Comparison of ENCODE assay signal across 21 cellular contexts in genomic region chr4:84378983-84379382, GRCh38.
"Had no signal": no experiment of that assay in that cellular context is flagged by ENCODE, and none has a peak within 500 bp of the region (broad histone marks: within the 10 kb centered on the region; RNA-seq: fewer than 3 reads in every experiment).

No MANE protein-coding gene starts in this region.

- H3K36me3 Mint-ChIP-seq: activated naive CD8-positive, alpha-beta T cell; naive B cell had no signal

- ATAC-seq: activated T-cell treated with anti-CD3 and anti-CD28 coated beads, Interleukin-2, amount 50 U/mL, for 72 hours; body of pancreas; left lobe of liver; T-helper 17 cell had no signal

- H3K4me3 ChIP-seq: body of pancreas, tibial nerve had no signal

- H3K27me3 ChIP-seq: body of pancreas, tibial nerve had no signal

- H3K9me3 ChIP-seq: body of pancreas, tibial nerve had no signal

- H3K27ac Mint-ChIP-seq: activated B cell treated with CpG ODN at 0.5 μM for 24 hours; activated CD4-positive, alpha-beta T cell treated with anti-CD3 and anti-CD28 coated beads, Interleukin-2, amount 10 ng/mL, durations not matched to agents 7 days and 5 days; activated naive CD8-positive, alpha-beta T cell; activated T-cell treated with anti-CD3 and anti-CD28 coated beads, Interleukin-2, amount 50 U/mL, for 72 hours; T-helper 17 cell had no signal

- H3K4me1 Mint-ChIP-seq: activated B cell treated with CpG ODN at 0.5 μM for 24 hours; activated CD4-positive, alpha-beta T cell treated with anti-CD3 and anti-CD28 coated beads, Interleukin-2, amount 10 ng/mL, durations not matched to agents 7 days and 5 days; naive B cell; T-helper 17 cell had no signal

- DNase-seq: activated B cell treated with CpG ODN at 0.5 μM for 24 hours; activated CD4-positive, alpha-beta T cell treated with anti-CD3 and anti-CD28 coated beads, Interleukin-2, amount 10 ng/mL, durations not matched to agents 7 days and 5 days; activated CD8-positive, alpha-beta memory T cell treated with anti-CD3 and anti-CD28 coated beads, Interleukin-2, amount 50 U/mL, for 48 hours; activated gamma-delta T cell; activated T-cell treated with anti-CD3 and anti-CD28 coated beads, Interleukin-2, amount 50 U/mL, for 72 hours; amniotic stem cell; body of pancreas; caudate nucleus; mammary epithelial cell; naive B cell; retina; stimulated activated CD4-positive, alpha-beta T cell treated with anti-CD3 and anti-CD28 coated beads, Interleukin-15, amount 100 ng/mL, for 24 hours; stimulated activated CD4-positive, alpha-beta T cell treated with anti-CD3 and anti-CD28 coated beads, Interleukin-4, amount 100 ng/mL, for 1 hour; stimulated activated naive CD4-positive, alpha-beta T cell; T-helper 17 cell had no signal

- H3K27ac ChIP-seq: body of pancreas, tibial nerve had no signal

- H3K9me3 Mint-ChIP-seq: activated B cell treated with CpG ODN at 0.5 μM for 24 hours; activated CD4-positive, alpha-beta T cell treated with anti-CD3 and anti-CD28 coated beads, Interleukin-2, amount 10 ng/mL, durations not matched to agents 7 days and 5 days; activated T-cell treated with anti-CD3 and anti-CD28 coated beads, Interleukin-2, amount 50 U/mL, for 72 hours had no signal

- H3K36me3 ChIP-seq: tibial nerve had no signal

- H3K4me1 ChIP-seq: body of pancreas, tibial nerve had no signal

- FAIRE-seq: colon, endometrium, islet of Langerhans had no signal

- H3K4me3 Mint-ChIP-seq: activated B cell treated with CpG ODN at 0.5 μM for 24 hours; activated CD4-positive, alpha-beta T cell treated with anti-CD3 and anti-CD28 coated beads, Interleukin-2, amount 10 ng/mL, durations not matched to agents 7 days and 5 days; activated naive CD8-positive, alpha-beta T cell; activated T-cell treated with anti-CD3 and anti-CD28 coated beads, Interleukin-2, amount 50 U/mL, for 72 hours; naive B cell; T-helper 17 cell had no signal
